ENCODE assay signal across 1 cellular context in genomic region chr6:34259529-34260069, GRCh38.
A peak's percentile ranks its signal among the peaks of the same experiment; 100 is the strongest.
TF ChIP-seq lines count a peak whose summit lies in the region.

No MANE protein-coding gene starts in this region.

TF ChIP-seq in HepG2, 621 proteins besides CTCF, POLR2A, EP300 and RAD21:
- TF ChIP-seq ZNF589 (CRISPR knock-in tag; conservative IDR thresholded peaks at IDR 0.05) (no peak), MAFK (conservative IDR thresholded peaks at IDR 0.05 in 1 of 2, IDR thresholded peaks at IDR 0.05 in 1 of 2; ENCODE audit: low read length in 2 of 2) (peak; percentile 11 to 15; a peak in 1 of 4 replicates), NFE2L2 (IDR thresholded peaks at IDR 0.05; ENCODE audit: low read length) (peak; percentile 61)
